Comparison of ENCODE assay signal across 1 cellular context in the genomic region with DNA sequence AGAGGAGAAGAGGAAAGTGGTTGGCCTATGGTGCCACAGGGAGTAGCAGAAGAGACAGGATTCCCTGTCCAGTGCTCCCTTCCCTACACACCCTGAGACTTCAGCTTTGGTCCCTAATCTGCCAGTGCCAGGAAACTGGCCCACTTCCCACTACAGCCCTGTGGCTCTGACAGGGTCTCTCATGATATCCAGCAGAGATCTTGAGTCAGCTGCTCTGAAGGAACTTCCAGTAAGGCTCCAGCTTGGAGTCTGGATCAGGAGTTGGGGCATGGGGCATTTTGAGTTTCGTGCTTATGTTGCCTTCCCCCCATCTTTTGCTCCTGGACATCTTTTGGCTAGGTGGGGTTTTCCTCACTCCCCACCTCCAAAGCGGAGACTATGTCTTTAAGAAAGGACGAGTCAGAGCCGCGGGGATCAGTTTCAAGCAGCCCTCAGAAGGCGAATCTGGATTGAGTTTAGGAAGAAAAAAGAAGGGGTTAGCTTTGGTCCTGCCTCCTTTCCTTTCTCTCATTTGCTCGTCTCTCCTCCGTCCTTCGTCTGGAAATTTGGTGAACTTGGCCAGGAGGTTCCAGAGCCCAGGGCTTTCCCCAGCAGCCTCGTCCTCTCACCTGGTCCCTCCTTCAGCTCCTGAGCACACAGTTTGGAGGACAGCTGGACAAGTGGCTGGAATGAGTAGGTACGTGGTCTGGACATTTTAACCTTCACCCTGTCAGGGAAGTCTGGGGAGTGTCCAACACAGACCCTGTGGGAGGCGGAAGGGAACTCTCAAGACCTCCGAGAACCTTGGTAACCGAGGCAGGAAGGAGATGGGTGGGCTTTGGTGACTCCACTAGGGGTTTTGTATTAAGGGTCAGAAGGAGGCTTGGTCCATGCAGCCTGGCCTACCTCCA.
TF ChIP-seq lines count a peak whose summit lies in the region.

No MANE protein-coding gene starts in this region.

TF ChIP-seq in IMR-90, 13 proteins besides CTCF, POLR2A, EP300 and RAD21:
- TF ChIP-seq NFE2L2 (IDR thresholded peaks at IDR 0.05; ENCODE audit: low read depth, low read length), result no peak
- no peak for TF ChIP-seq BHLHE40 (IDR thresholded peaks at IDR 0.05; ENCODE audit: low read depth, low read length)
- TF ChIP-seq MXI1 (IDR thresholded peaks at IDR 0.05; ENCODE audit: borderline replicate concordance, low read depth, low read length), result no peak
- TF ChIP-seq MAFK (IDR thresholded peaks at IDR 0.05; ENCODE audit: low read depth, low read length), result no peak
- TF ChIP-seq MAZ (IDR thresholded peaks at IDR 0.05; ENCODE audit: borderline replicate concordance, low read depth, low read length), result no peak
- TF ChIP-seq, protein P1, sequence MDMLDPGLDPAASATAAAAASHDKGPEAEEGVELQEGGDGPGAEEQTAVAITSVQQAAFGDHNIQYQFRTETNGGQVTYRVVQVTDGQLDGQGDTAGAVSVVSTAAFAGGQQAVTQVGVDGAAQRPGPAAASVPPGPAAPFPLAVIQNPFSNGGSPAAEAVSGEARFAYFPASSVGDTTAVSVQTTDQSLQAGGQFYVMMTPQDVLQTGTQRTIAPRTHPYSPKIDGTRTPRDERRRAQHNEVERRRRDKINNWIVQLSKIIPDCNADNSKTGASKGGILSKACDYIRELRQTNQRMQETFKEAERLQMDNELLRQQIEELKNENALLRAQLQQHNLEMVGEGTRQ (IDR thresholded peaks at IDR 0.05; ENCODE audit: low read depth, low read length), result no peak
- no peak for TF ChIP-seq RCOR1 (IDR thresholded peaks at IDR 0.05; ENCODE audit: insufficient replicate concordance, low read length)
- no peak for TF ChIP-seq CEBPB (IDR thresholded peaks at IDR 0.05; ENCODE audit: low read depth, low read length)
- TF ChIP-seq, protein P2, sequence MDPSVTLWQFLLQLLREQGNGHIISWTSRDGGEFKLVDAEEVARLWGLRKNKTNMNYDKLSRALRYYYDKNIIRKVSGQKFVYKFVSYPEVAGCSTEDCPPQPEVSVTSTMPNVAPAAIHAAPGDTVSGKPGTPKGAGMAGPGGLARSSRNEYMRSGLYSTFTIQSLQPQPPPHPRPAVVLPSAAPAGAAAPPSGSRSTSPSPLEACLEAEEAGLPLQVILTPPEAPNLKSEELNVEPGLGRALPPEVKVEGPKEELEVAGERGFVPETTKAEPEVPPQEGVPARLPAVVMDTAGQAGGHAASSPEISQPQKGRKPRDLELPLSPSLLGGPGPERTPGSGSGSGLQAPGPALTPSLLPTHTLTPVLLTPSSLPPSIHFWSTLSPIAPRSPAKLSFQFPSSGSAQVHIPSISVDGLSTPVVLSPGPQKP (IDR thresholded peaks at IDR 0.05; ENCODE audit: borderline replicate concordance, low read depth, low read length), result no peak
- TF ChIP-seq FOS (IDR thresholded peaks at IDR 0.05; ENCODE audit: low read depth, low read length), result no peak
- no peak for TF ChIP-seq CHD1 (IDR thresholded peaks at IDR 0.05; ENCODE audit: low read depth, low read length)
- no peak for TF ChIP-seq RFX5 (IDR thresholded peaks at IDR 0.05; ENCODE audit: low read depth, low read length)
- TF ChIP-seq SMC3 (IDR thresholded peaks at IDR 0.05; ENCODE audit: low read depth, low read length), result no peak
